Comparison of ENCODE assay signal across 10 cellular contexts in genomic region chr1:223702735-223703667, GRCh38. TPM values are rescaled to one million over a fixed set of nuclear protein-coding genes. Genes with fewer than 3 reads are reported as not detected.
DNase-seq lines count a peak whose midpoint lies in the region; TF ChIP-seq lines count a peak whose summit lies in the region.
"Had no signal": no experiment of that assay in that cellular context is flagged by ENCODE, and none has a peak within 500 bp of the region (broad histone marks: within the 10 kb centered on the region; RNA-seq: fewer than 3 reads in every experiment).

No MANE protein-coding gene starts in this region.

- no peak overlapping the region for H2BK120ac ChIP-seq in trophoblast cell (ENCODE audit: insufficient read depth, low read length, poor library complexity)

- DNase-seq in ELR (ENCODE audit: low read depth), result peak; percentile 88
- peak; percentile 70 for DNase-seq in MV-4-11 (lab: John Stamatoyannopoulos, UW)
- DNase-seq in mammary epithelial cell, result peak; percentile 59
- no peak for DNase-seq in trophoblast cell
- no peak for DNase-seq in glutamatergic neuron
- DNase-seq in ovary, result no peak
- no peak for DNase-seq in neural progenitor cell (ENCODE audit: low spot score)
- DNase-seq: activated CD4-positive, CD25-positive, alpha-beta regulatory T cell; NK-92 treated with Interleukin-12 subunit alpha and Interleukin-12 subunit beta, amount 100 ng/mL, for 24 hours; nucleus accumbens had no signal

- H3K4me2 ChIP-seq in mammary epithelial cell (ENCODE audit: insufficient read depth, low read depth, low read length) (peak overlapping the region; percentile 9), trophoblast cell (ENCODE audit: low read length) (no peak overlapping the region), neural progenitor cell (no peak overlapping the region)

- H4K8ac ChIP-seq in trophoblast cell (ENCODE audit: low read depth, low read length), result no peak overlapping the region

- no peak overlapping the region for H3K4ac ChIP-seq in trophoblast cell (ENCODE audit: low read depth, low read length)

- H3K9ac ChIP-seq in mammary epithelial cell (ENCODE audit: insufficient read depth, low read length), result no peak overlapping the region
- no peak overlapping the region for H3K9ac ChIP-seq in trophoblast cell (ENCODE audit: low read length)
- H3K9ac ChIP-seq in neural progenitor cell, result no peak overlapping the region

- peaks cover 32% of the 10 kb centered on the region for H3K79me1 ChIP-seq in trophoblast cell (ENCODE audit: low read length)

- no peak overlapping the region for H4K12ac ChIP-seq in trophoblast cell (ENCODE audit: low read depth, low read length)

- H3K36me3 ChIP-seq in mammary epithelial cell (ENCODE audit: insufficient read depth, low read length) (no peaks in the 10 kb centered on the region), trophoblast cell (ENCODE audit: control insufficient read depth in 1 of 2, insufficient read depth in 2 of 2, low read length in 2 of 2) (no peaks in the 10 kb centered on the region), ovary (no peaks in the 10 kb centered on the region), neural progenitor cell (no peaks in the 10 kb centered on the region)

- H3K4me3 ChIP-seq in mammary epithelial cell (replicated peaks in 1 of 3; ENCODE audit: insufficient read depth in 1 of 3, low read depth in 2 of 3, low read length in 3 of 3), result no peak overlapping the region
- no peak overlapping the region for H3K4me3 ChIP-seq in trophoblast cell (ENCODE audit: low read depth, low read length)
- no peak overlapping the region for H3K4me3 ChIP-seq in ovary
- no peak overlapping the region for H3K4me3 ChIP-seq in neural progenitor cell

- H3K4me1 ChIP-seq in mammary epithelial cell (ENCODE audit: insufficient read depth, low read length) (peaks cover 70% of the 10 kb centered on the region), trophoblast cell (ENCODE audit: control insufficient read depth in 1 of 2, insufficient read depth in 2 of 2, low read length in 2 of 2) (peaks cover 26 to 40% of the 10 kb centered on the region in 2 experiments), ovary (ENCODE audit: insufficient read depth) (peaks cover 22% of the 10 kb centered on the region), neural progenitor cell (no peaks in the 10 kb centered on the region)

- H3K27ac Mint-ChIP-seq in glutamatergic neuron (ENCODE audit: unreplicated experiment), result no peak overlapping the region
- no peak overlapping the region for H3K27ac Mint-ChIP-seq in neural progenitor cell

- H4K91ac ChIP-seq in trophoblast cell (ENCODE audit: low read depth, low read length), result peak overlapping the region; percentile 22

- H3K4me1 Mint-ChIP-seq in glutamatergic neuron (ENCODE audit: low read depth, unreplicated experiment) (no peaks in the 10 kb centered on the region), neural progenitor cell (peaks cover 42% of the 10 kb centered on the region)

- 100% methylated on average over 4 of the region's 4 CpGs for WGBS in mammary epithelial cell (ENCODE audit: low coverage, missing lambda C conversion rate)
- WGBS in trophoblast cell (ENCODE audit: extremely low coverage, insufficient coverage, insufficient read length), result no CpG with 5 or more reads among the region's 4 CpGs
- 89 to 96% (median 93%) methylated on average over 4 of the region's 4 CpGs for WGBS in ovary, 3 donors

- no peak overlapping the region for H3K18ac ChIP-seq in trophoblast cell (ENCODE audit: low read length)

- intact Hi-C loops in mammary epithelial cell (cut with micrococcal nuclease), result loop anchor here (10.0 kb wide), 1 partner anchor 792 kb away; no protein-coding TSS in a partner anchor
- intact Hi-C loops in ovary (cut with DNase I), result no loop called here

- H2BK12ac ChIP-seq in trophoblast cell (ENCODE audit: low read length), result peak overlapping the region; percentile 85

- no peak overlapping the region for H3K23ac ChIP-seq in trophoblast cell (ENCODE audit: low read length)

- no peak overlapping the region for H2AFZ ChIP-seq in mammary epithelial cell (ENCODE audit: low read depth, low read length)
- no peak overlapping the region for H2AFZ ChIP-seq in trophoblast cell (ENCODE audit: insufficient read depth, low read length, poor library complexity)
- H2AFZ ChIP-seq in neural progenitor cell (replicated peaks), result no peak overlapping the region

- H3K9me3 Mint-ChIP-seq in glutamatergic neuron (ENCODE audit: unreplicated experiment) (peaks cover 7% of the 10 kb centered on the region), neural progenitor cell (no peaks in the 10 kb centered on the region)

- no TSS peak for BruUV-seq in mammary epithelial cell (replicated peaks; lab: Mats Ljungman, UMichigan)

- H3K27me3 Mint-ChIP-seq in glutamatergic neuron (ENCODE audit: unreplicated experiment) (peaks cover 11% of the 10 kb centered on the region), neural progenitor cell (ENCODE audit: insufficient read depth, low read depth) (peaks cover 11% of the 10 kb centered on the region)

- TF ChIP-seq POLR2A in ovary (IDR thresholded peaks at IDR 0.05), result no peak

- H2AK5ac ChIP-seq in trophoblast cell (ENCODE audit: low read length), result peak overlapping the region; percentile 33

- CTCF ChIA-PET in mammary epithelial cell (lab: Charles Lee; ENCODE audit: low non-redundant PET), result interaction anchor here (0.6 kb wide), 1 partner anchor 73 kb away, joined by 3 read pairs; no protein-coding TSS in a partner anchor

- TF ChIP-seq CTCF in mammary epithelial cell (conservative IDR thresholded peaks at IDR 0.05 in 1 of 2, IDR thresholded peaks at IDR 0.05 in 1 of 2; ENCODE audit: extremely low read depth in 1 of 2, insufficient read depth in 1 of 2, low read depth in 1 of 2, low read length in 2 of 2), result no peak
- no peak for TF ChIP-seq CTCF in glutamatergic neuron (IDR thresholded peaks at IDR 0.05; ENCODE audit: partially characterized antibody, unreplicated experiment)
- TF ChIP-seq CTCF in ovary (IDR thresholded peaks at IDR 0.05), result no peak
- no peak for TF ChIP-seq CTCF in neural progenitor cell (IDR thresholded peaks at IDR 0.05)

- no peak for TF ChIP-seq EP300 in ovary (IDR thresholded peaks at IDR 0.05)

- H3K79me2 ChIP-seq in mammary epithelial cell (ENCODE audit: insufficient read depth, low read length) (no peaks in the 10 kb centered on the region), trophoblast cell (ENCODE audit: control insufficient read depth, insufficient read depth, low read length, poor library complexity) (peaks cover 2% of the 10 kb centered on the region), neural progenitor cell (ENCODE audit: low read depth) (no peaks in the 10 kb centered on the region)

- dilution Hi-C loops in mammary epithelial cell (cut with HindIII; ENCODE audit: low sequenced_read_pairs), result no loop called here

- peak overlapping the region; percentile 32 for H3K27ac ChIP-seq in mammary epithelial cell (ENCODE audit: insufficient read depth, low read depth, low read length)
- no peak overlapping the region for H3K27ac ChIP-seq in trophoblast cell (ENCODE audit: low read depth, low read length)
- H3K27ac ChIP-seq in ovary, result no peak overlapping the region
- no peak overlapping the region for H3K27ac ChIP-seq in neural progenitor cell

- in situ Hi-C loops in mammary epithelial cell (cut with MboI; ENCODE audit: low sequenced_read_pairs in 2 of 2), result no loop called here

- H3K14ac ChIP-seq in trophoblast cell (ENCODE audit: low read length), result no peak overlapping the region

- no peaks in the 10 kb centered on the region for H3K36me3 Mint-ChIP-seq in glutamatergic neuron (ENCODE audit: unreplicated experiment)
- no peaks in the 10 kb centered on the region for H3K36me3 Mint-ChIP-seq in neural progenitor cell

- H3K9me3 ChIP-seq in mammary epithelial cell (replicated peaks; ENCODE audit: insufficient read depth, low read length), result no peaks in the 10 kb centered on the region
- H3K9me3 ChIP-seq in trophoblast cell (ENCODE audit: insufficient read depth, low read depth, low read length), result no peaks in the 10 kb centered on the region
- no peaks in the 10 kb centered on the region for H3K9me3 ChIP-seq in ovary
- no peaks in the 10 kb centered on the region for H3K9me3 ChIP-seq in neural progenitor cell (ENCODE audit: low read depth)

- H4K20me1 ChIP-seq in mammary epithelial cell (ENCODE audit: insufficient read depth, low read length) (no peaks in the 10 kb centered on the region), neural progenitor cell (ENCODE audit: low read depth) (no peaks in the 10 kb centered on the region)

- H3K4me3 Mint-ChIP-seq in glutamatergic neuron (ENCODE audit: unreplicated experiment) (no peak overlapping the region), neural progenitor cell (no peak overlapping the region)

- no peaks in the 10 kb centered on the region for H3F3A ChIP-seq in neural progenitor cell (ENCODE audit: low read depth)

- no peaks in the 10 kb centered on the region for H3K27me3 ChIP-seq in mammary epithelial cell (ENCODE audit: insufficient read depth, low read length)
- H3K27me3 ChIP-seq in trophoblast cell (ENCODE audit: insufficient read depth, low read length), result no peaks in the 10 kb centered on the region
- H3K27me3 ChIP-seq in ovary, result no peaks in the 10 kb centered on the region
- no peaks in the 10 kb centered on the region for H3K27me3 ChIP-seq in neural progenitor cell

- H2BK5ac ChIP-seq in trophoblast cell (ENCODE audit: low read depth, low read length, poor library complexity), result no peak overlapping the region

RNA-seq across cellular contexts. Expression of gene CAPN2, which starts 9.3 kb away (rescaled TPM):
- total RNA-seq in mammary epithelial cell (100 to 1,000 TPM; 270 to 454 TPM), glutamatergic neuron (ENCODE audit: unreplicated experiment) (25.6 TPM), ovary (100 to 1,000 TPM in 6 of 7 donors, 10 to 100 TPM in 1; 96.1 to 267 (median 171) TPM), neural progenitor cell (ENCODE audit: low replicate concordance) (61.7 and 64.2 TPM in 2 replicates)
- polyA plus RNA-seq in mammary epithelial cell (234 TPM), ovary (100 to 1,000 TPM in 1 of 2 donors, 10 to 100 TPM in 1; 70.6 to 254 TPM)
- 517 TPM for polyA minus RNA-seq in mammary epithelial cell
- polyA plus RNA-seq in trophoblast cell (2013), result 161 and 169 TPM in 2 replicates

RNA-seq across cellular contexts. Expression of gene CAPN8, which starts 37.5 kb away (rescaled TPM):
- total RNA-seq in mammary epithelial cell, result 1 to 10 TPM; 5.2 to 9.5 TPM
- 4.5 TPM for polyA plus RNA-seq in mammary epithelial cell
- polyA minus RNA-seq in mammary epithelial cell, result 0.78 TPM
- polyA plus RNA-seq in trophoblast cell (2013), result 0.04 and 0.08 TPM in 2 replicates
- total RNA-seq in glutamatergic neuron (ENCODE audit: unreplicated experiment), result not detected
- 1 to 10 TPM in 3 of 7 donors, under 1 TPM in 2, not detected in 2; 0.43 to 4.4 (median 1.4) TPM for total RNA-seq in ovary
- polyA plus RNA-seq in ovary, result under 1 TPM; 0.10 to 0.32 TPM
- total RNA-seq in neural progenitor cell (ENCODE audit: low replicate concordance), result not detected in 2 replicates

Comparison
In these comparisons a context has a peak if more than half of its experiments do, and no peak if none do; other contexts are left out.
1. DNase-seq: peak in ELR (single experiment), MV-4-11 (single experiment) and mammary epithelial cell (single experiment); none in trophoblast cell (0 of 2), glutamatergic neuron (single experiment), ovary (0 of 5) and neural progenitor cell (single experiment).